1 cellular context compared by ENCODE assay signal in genomic region chrX:15789979-15790765, GRCh38.
TF ChIP-seq lines count a peak whose summit lies in the region.

A gene with protein sequence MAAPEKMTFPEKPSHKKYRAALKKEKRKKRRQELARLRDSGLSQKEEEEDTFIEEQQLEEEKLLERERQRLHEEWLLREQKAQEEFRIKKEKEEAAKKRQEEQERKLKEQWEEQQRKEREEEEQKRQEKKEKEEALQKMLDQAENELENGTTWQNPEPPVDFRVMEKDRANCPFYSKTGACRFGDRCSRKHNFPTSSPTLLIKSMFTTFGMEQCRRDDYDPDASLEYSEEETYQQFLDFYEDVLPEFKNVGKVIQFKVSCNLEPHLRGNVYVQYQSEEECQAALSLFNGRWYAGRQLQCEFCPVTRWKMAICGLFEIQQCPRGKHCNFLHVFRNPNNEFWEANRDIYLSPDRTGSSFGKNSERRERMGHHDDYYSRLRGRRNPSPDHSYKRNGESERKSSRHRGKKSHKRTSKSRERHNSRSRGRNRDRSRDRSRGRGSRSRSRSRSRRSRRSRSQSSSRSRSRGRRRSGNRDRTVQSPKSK (plus strand): TSS chrX:15790484. CDS start chrX:15790496, 12 bp downstream.

TF ChIP-seq in K562, 482 proteins besides CTCF, POLR2A, EP300 and RAD21 (continued from another document and continues in another):
- no peak for TF ChIP-seq TFAM (CRISPR knock-in tag; conservative IDR thresholded peaks at IDR 0.05)
- peak; percentile 33 for TF ChIP-seq SMAD1 (IDR thresholded peaks at IDR 0.05; ENCODE audit: low read depth, low read length, partially characterized antibody)
- TF ChIP-seq SMAD4 (CRISPR knock-in tag; conservative IDR thresholded peaks at IDR 0.05) = no peak
- TF ChIP-seq TRIM28 (IDR thresholded peaks at IDR 0.05) = no peak
- TF ChIP-seq IRF2 (CRISPR knock-in tag; IDR thresholded peaks at IDR 0.05) = no peak
- TF ChIP-seq MAZ (CRISPR knock-in tag; conservative IDR thresholded peaks at IDR 0.05 in 1 of 2, IDR thresholded peaks at IDR 0.05 in 1 of 2) = peak; percentile 40 to 47; a peak in 1 of 4 replicates
- TF ChIP-seq RFX1 (IDR thresholded peaks at IDR 0.05) = peak; percentile 37; the same call in 1 of the 2 replicates
- TF ChIP-seq, protein P1, sequence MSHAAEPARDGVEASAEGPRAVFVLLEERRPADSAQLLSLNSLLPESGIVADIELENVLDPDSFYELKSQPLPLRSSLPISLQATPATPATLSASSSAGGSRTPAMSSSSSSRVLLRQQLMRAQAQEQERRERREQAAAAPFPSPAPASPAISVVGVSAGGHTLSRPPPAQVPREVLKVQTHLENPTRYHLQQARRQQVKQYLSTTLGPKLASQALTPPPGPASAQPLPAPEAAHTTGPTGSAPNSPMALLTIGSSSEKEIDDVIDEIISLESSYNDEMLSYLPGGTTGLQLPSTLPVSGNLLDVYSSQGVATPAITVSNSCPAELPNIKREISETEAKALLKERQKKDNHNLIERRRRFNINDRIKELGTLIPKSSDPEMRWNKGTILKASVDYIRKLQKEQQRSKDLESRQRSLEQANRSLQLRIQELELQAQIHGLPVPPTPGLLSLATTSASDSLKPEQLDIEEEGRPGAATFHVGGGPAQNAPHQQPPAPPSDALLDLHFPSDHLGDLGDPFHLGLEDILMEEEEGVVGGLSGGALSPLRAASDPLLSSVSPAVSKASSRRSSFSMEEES (CRISPR knock-in tag; IDR thresholded peaks at IDR 0.05) = no peak
- 0 out of 2 replicates have a peak, but pooled peaks have one; percentile 46 for TF ChIP-seq GTF2F1 (IDR thresholded peaks at IDR 0.05; ENCODE audit: low read depth, low read length)
- TF ChIP-seq ZEB2 (IDR thresholded peaks at IDR 0.05) = peak; percentile 65
- TF ChIP-seq, protein P2, sequence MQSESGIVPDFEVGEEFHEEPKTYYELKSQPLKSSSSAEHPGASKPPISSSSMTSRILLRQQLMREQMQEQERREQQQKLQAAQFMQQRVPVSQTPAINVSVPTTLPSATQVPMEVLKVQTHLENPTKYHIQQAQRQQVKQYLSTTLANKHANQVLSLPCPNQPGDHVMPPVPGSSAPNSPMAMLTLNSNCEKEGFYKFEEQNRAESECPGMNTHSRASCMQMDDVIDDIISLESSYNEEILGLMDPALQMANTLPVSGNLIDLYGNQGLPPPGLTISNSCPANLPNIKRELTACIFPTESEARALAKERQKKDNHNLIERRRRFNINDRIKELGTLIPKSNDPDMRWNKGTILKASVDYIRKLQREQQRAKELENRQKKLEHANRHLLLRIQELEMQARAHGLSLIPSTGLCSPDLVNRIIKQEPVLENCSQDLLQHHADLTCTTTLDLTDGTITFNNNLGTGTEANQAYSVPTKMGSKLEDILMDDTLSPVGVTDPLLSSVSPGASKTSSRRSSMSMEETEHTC (IDR thresholded peaks at IDR 0.05) = no peak
- TF ChIP-seq, protein P3, sequence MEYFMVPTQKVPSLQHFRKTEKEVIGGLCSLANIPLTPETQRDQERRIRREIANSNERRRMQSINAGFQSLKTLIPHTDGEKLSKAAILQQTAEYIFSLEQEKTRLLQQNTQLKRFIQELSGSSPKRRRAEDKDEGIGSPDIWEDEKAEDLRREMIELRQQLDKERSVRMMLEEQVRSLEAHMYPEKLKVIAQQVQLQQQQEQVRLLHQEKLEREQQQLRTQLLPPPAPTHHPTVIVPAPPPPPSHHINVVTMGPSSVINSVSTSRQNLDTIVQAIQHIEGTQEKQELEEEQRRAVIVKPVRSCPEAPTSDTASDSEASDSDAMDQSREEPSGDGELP (CRISPR knock-in tag; IDR thresholded peaks at IDR 0.05; ENCODE audit: borderline replicate concordance) = peak; percentile 14; the same call in 1 of the 2 replicates
- TF ChIP-seq HOMEZ (CRISPR knock-in tag; IDR thresholded peaks at IDR 0.05) = no peak
- peak; percentile 29; the same call in 1 of the 2 replicates for TF ChIP-seq ETV1 (tag; conservative IDR thresholded peaks at IDR 0.05; ENCODE audit: low read depth)
- peak; percentile 74; the same call in 1 of the 2 replicates for TF ChIP-seq HDAC2 (IDR thresholded peaks at IDR 0.05)
- no peak for TF ChIP-seq ZNF609 (CRISPR knock-in tag; IDR thresholded peaks at IDR 0.05; ENCODE audit: borderline replicate concordance)
- TF ChIP-seq ZNF76 (CRISPR knock-in tag; IDR thresholded peaks at IDR 0.05; ENCODE audit: borderline replicate concordance) = no peak
- TF ChIP-seq, protein P4, sequence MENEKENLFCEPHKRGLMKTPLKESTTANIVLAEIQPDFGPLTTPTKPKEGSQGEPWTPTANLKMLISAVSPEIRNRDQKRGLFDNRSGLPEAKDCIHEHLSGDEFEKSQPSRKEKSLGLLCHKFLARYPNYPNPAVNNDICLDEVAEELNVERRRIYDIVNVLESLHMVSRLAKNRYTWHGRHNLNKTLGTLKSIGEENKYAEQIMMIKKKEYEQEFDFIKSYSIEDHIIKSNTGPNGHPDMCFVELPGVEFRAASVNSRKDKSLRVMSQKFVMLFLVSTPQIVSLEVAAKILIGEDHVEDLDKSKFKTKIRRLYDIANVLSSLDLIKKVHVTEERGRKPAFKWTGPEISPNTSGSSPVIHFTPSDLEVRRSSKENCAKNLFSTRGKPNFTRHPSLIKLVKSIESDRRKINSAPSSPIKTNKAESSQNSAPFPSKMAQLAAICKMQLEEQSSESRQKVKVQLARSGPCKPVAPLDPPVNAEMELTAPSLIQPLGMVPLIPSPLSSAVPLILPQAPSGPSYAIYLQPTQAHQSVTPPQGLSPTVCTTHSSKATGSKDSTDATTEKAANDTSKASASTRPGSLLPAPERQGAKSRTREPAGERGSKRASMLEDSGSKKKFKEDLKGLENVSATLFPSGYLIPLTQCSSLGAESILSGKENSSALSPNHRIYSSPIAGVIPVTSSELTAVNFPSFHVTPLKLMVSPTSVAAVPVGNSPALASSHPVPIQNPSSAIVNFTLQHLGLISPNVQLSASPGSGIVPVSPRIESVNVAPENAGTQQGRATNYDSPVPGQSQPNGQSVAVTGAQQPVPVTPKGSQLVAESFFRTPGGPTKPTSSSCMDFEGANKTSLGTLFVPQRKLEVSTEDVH (IDR thresholded peaks at IDR 0.05; ENCODE audit: low read depth, partially characterized antibody) = no peak
- TF ChIP-seq ZNF239 (CRISPR knock-in tag; IDR thresholded peaks at IDR 0.05) = no peak
- no peak for TF ChIP-seq CREB5 (CRISPR knock-in tag; IDR thresholded peaks at IDR 0.05)
- no peak for TF ChIP-seq ZNF174 (CRISPR knock-in tag; IDR thresholded peaks at IDR 0.05)
- TF ChIP-seq ZNF253 (CRISPR knock-in tag; conservative IDR thresholded peaks at IDR 0.05) = no peak
- TF ChIP-seq TAF9B (IDR thresholded peaks at IDR 0.05; ENCODE audit: partially characterized antibody) = peak; percentile 58
- 0 out of 2 replicates have a peak, but pooled peaks have one; percentile 25 for TF ChIP-seq ZNF431 (CRISPR knock-in tag; IDR thresholded peaks at IDR 0.05)
- no peak for TF ChIP-seq SAFB2 (IDR thresholded peaks at IDR 0.05; ENCODE audit: borderline replicate concordance, low read depth, low read length, severe bottlenecking)
- TF ChIP-seq, protein P5, sequence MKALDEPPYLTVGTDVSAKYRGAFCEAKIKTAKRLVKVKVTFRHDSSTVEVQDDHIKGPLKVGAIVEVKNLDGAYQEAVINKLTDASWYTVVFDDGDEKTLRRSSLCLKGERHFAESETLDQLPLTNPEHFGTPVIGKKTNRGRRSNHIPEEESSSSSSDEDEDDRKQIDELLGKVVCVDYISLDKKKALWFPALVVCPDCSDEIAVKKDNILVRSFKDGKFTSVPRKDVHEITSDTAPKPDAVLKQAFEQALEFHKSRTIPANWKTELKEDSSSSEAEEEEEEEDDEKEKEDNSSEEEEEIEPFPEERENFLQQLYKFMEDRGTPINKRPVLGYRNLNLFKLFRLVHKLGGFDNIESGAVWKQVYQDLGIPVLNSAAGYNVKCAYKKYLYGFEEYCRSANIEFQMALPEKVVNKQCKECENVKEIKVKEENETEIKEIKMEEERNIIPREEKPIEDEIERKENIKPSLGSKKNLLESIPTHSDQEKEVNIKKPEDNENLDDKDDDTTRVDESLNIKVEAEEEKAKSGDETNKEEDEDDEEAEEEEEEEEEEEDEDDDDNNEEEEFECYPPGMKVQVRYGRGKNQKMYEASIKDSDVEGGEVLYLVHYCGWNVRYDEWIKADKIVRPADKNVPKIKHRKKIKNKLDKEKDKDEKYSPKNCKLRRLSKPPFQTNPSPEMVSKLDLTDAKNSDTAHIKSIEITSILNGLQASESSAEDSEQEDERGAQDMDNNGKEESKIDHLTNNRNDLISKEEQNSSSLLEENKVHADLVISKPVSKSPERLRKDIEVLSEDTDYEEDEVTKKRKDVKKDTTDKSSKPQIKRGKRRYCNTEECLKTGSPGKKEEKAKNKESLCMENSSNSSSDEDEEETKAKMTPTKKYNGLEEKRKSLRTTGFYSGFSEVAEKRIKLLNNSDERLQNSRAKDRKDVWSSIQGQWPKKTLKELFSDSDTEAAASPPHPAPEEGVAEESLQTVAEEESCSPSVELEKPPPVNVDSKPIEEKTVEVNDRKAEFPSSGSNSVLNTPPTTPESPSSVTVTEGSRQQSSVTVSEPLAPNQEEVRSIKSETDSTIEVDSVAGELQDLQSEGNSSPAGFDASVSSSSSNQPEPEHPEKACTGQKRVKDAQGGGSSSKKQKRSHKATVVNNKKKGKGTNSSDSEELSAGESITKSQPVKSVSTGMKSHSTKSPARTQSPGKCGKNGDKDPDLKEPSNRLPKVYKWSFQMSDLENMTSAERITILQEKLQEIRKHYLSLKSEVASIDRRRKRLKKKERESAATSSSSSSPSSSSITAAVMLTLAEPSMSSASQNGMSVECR (CRISPR knock-in tag; IDR thresholded peaks at IDR 0.05) = peak; percentile 70
- 0 out of 4 replicates have a peak, but pooled peaks of 1 of the 2 experiments have one; percentile 24 for TF ChIP-seq RCOR1 (IDR thresholded peaks at IDR 0.05; ENCODE audit: borderline replicate concordance in 1 of 2, low read depth in 2 of 2, low read length in 2 of 2)
- no peak for TF ChIP-seq CCNT2 (IDR thresholded peaks at IDR 0.05; ENCODE audit: borderline replicate concordance, extremely low read depth, insufficient read length, low read depth, low read length)
- no peak for TF ChIP-seq CHD2 (IDR thresholded peaks at IDR 0.05; ENCODE audit: low read depth, low read length)
- TF ChIP-seq EP400 (IDR thresholded peaks at IDR 0.05) = peak; percentile 72
- TF ChIP-seq, protein P6, sequence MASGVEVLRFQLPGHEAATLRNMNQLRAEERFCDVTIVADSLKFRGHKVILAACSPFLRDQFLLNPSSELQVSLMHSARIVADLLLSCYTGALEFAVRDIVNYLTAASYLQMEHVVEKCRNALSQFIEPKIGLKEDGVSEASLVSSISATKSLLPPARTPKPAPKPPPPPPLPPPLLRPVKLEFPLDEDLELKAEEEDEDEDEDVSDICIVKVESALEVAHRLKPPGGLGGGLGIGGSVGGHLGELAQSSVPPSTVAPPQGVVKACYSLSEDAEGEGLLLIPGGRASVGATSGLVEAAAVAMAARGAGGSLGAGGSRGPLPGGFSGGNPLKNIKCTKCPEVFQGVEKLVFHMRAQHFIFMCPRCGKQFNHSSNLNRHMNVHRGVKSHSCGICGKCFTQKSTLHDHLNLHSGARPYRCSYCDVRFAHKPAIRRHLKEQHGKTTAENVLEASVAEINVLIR (CRISPR knock-in tag; IDR thresholded peaks at IDR 0.05) = no peak
- no peak for TF ChIP-seq CAMTA2 (CRISPR knock-in tag; conservative IDR thresholded peaks at IDR 0.05)
- no peak for TF ChIP-seq ELF4 (CRISPR knock-in tag; IDR thresholded peaks at IDR 0.05)
- TF ChIP-seq NFE2 (IDR thresholded peaks at IDR 0.05; ENCODE audit: low read depth) = no peak
- no peak for TF ChIP-seq POLR2AphosphoS2 (IDR thresholded peaks at IDR 0.05; ENCODE audit: low read length)
- no peak for TF ChIP-seq ZNF717 (CRISPR knock-in tag; IDR thresholded peaks at IDR 0.05)
